Comparison of ENCODE assay signal across 8 cellular contexts in genomic region chr17:15257316-15257925, GRCh38. TPM values are rescaled to one million over a fixed set of nuclear protein-coding genes. Genes with fewer than 3 reads are reported as not detected.
DNase-seq lines count a peak whose midpoint lies in the region; ATAC-seq and TF ChIP-seq lines count a peak whose summit lies in the region.

No MANE protein-coding gene starts in this region.

- H3K4me2 ChIP-seq in mesendoderm (ENCODE audit: low read length): peak overlapping the region; percentile 10

- CTCF ChIA-PET in activated CD4-positive, alpha-beta memory T cell treated with anti-CD3 and anti-CD28 coated beads for 36 hours (lab: Charles Lee): interaction anchor here (0.6 to 4.7 kb wide), 19 partner anchors 8 to 429 kb away, joined by 3 to 84 read pairs (median 3); no protein-coding TSS in a partner anchor

- ATAC-seq in HG02981 (IDR thresholded peaks at IDR 0.05; ENCODE audit: unreplicated experiment): peak; percentile 71

- no peak overlapping the region for H3K4me3 Mint-ChIP-seq in activated CD4-positive, alpha-beta memory T cell treated with anti-CD3 and anti-CD28 coated beads for 36 hours

- no peaks in the 10 kb centered on the region for H3K79me2 ChIP-seq in mesendoderm (ENCODE audit: control insufficient read depth, insufficient read depth, low read length)

- H3K9me3 ChIP-seq in effector memory CD4-positive, alpha-beta T cell (ENCODE audit: control insufficient read depth, low read length): no peaks in the 10 kb centered on the region

- H3K56ac ChIP-seq in mesendoderm (ENCODE audit: low read length): peak overlapping the region; percentile 28

- no peaks in the 10 kb centered on the region for H3K79me1 ChIP-seq in mesendoderm (ENCODE audit: low read length)

- H3K27ac ChIP-seq in 22Rv1 (no peak overlapping the region), mesendoderm (ENCODE audit: low read depth, low read length) (peak overlapping the region; percentile 15)
- no peak overlapping the region for H3K27ac ChIP-seq in effector memory CD4-positive, alpha-beta T cell (ENCODE audit: insufficient read depth, low read length, poor library complexity, severe bottlenecking)

- peaks cover 17% of the 10 kb centered on the region for H3K4me1 Mint-ChIP-seq in activated CD4-positive, alpha-beta memory T cell treated with anti-CD3 and anti-CD28 coated beads for 36 hours (ENCODE audit: low read depth)

- TF ChIP-seq CTCF in 22Rv1 (IDR thresholded peaks at IDR 0.05) (peak; percentile 87), GM12874 (IDR thresholded peaks at IDR 0.05; ENCODE audit: insufficient read depth, low read depth, low read length) (peak; percentile 84)

- no peak overlapping the region for H2BK5ac ChIP-seq in mesendoderm (ENCODE audit: low read length)

- H3K36me3 Mint-ChIP-seq in activated CD4-positive, alpha-beta memory T cell treated with anti-CD3 and anti-CD28 coated beads for 36 hours: no peaks in the 10 kb centered on the region

- no peak overlapping the region for H3K23ac ChIP-seq in mesendoderm (ENCODE audit: low read length)

- H3K4ac ChIP-seq in mesendoderm (ENCODE audit: low read depth, low read length): no peak overlapping the region

- H2BK15ac ChIP-seq in mesendoderm (replicated peaks; ENCODE audit: low read depth): no peak overlapping the region

- H3K18ac ChIP-seq in mesendoderm (ENCODE audit: low read length): no peak overlapping the region

- peak overlapping the region; percentile 2 for H3K9ac ChIP-seq in mesendoderm (ENCODE audit: low read length)

- no peak overlapping the region for H3K4me3 ChIP-seq in effector memory CD4-positive, alpha-beta T cell (ENCODE audit: insufficient read depth, low read depth, low read length, poor library complexity, severe bottlenecking)
- H3K4me3 ChIP-seq in mesendoderm (ENCODE audit: low read length): no peak overlapping the region

- no peaks in the 10 kb centered on the region for H3K4me1 ChIP-seq in effector memory CD4-positive, alpha-beta T cell (ENCODE audit: control insufficient read depth, insufficient read depth, low read length, poor library complexity, severe bottlenecking)
- H3K4me1 ChIP-seq in mesendoderm (ENCODE audit: control insufficient read depth, low read depth, low read length): peaks cover 2% of the 10 kb centered on the region

- POLR2A ChIA-PET in activated CD4-positive, alpha-beta memory T cell treated with anti-CD3 and anti-CD28 coated beads for 36 hours (lab: Charles Lee): no interaction called here

- H4K8ac ChIP-seq in mesendoderm (ENCODE audit: low read depth, low read length): no peak overlapping the region

- peaks cover 17% of the 10 kb centered on the region for H3K27me3 ChIP-seq in effector memory CD4-positive, alpha-beta T cell (replicated peaks; ENCODE audit: control insufficient read depth, insufficient read depth, low read length, poor library complexity, severe bottlenecking)
- peaks cover 11% of the 10 kb centered on the region for H3K27me3 ChIP-seq in mesendoderm (ENCODE audit: insufficient read depth, low read length, poor library complexity)

- H2AK5ac ChIP-seq in mesendoderm (ENCODE audit: low read length): no peak overlapping the region

- no CpG with 5 or more reads among the region's 18 CpGs for WGBS in mesendoderm (ENCODE audit: extremely low coverage, insufficient coverage, low lambda C conversion rate)

- H2BK120ac ChIP-seq in mesendoderm (ENCODE audit: low read depth, low read length): no peak overlapping the region

- H4K5ac ChIP-seq in mesendoderm (ENCODE audit: low read length): no peak overlapping the region

- H3K36me3 ChIP-seq in effector memory CD4-positive, alpha-beta T cell (ENCODE audit: control insufficient read depth, insufficient read depth, low read length): no peaks in the 10 kb centered on the region
- H3K36me3 ChIP-seq in mesendoderm (ENCODE audit: control insufficient read depth, insufficient read depth, low read length): no peaks in the 10 kb centered on the region

- no peaks in the 10 kb centered on the region for H3K9me3 Mint-ChIP-seq in activated CD4-positive, alpha-beta memory T cell treated with anti-CD3 and anti-CD28 coated beads for 36 hours

- peak; percentile 72 for DNase-seq in NCI-H460 (ENCODE audit: extremely low read depth, low read depth)
- peak; percentile 78 for DNase-seq in activated CD4-positive, alpha-beta memory T cell treated with anti-CD3 and anti-CD28 coated beads for 36 hours
- peak; percentile 12 to 30 (median 12) for DNase-seq in effector memory CD4-positive, alpha-beta T cell
- peak; percentile 88 for DNase-seq in mesendoderm
- DNase-seq in stimulated activated CD8-positive, alpha-beta memory T cell treated with anti-CD3 and anti-CD28 coated beads, Interleukin-4, amount 100 ng/mL, for 48 hours: peak; percentile 79

- H3K27me3 Mint-ChIP-seq in activated CD4-positive, alpha-beta memory T cell treated with anti-CD3 and anti-CD28 coated beads for 36 hours: peaks cover 57% of the 10 kb centered on the region

- no peak overlapping the region for H3K27ac Mint-ChIP-seq in activated CD4-positive, alpha-beta memory T cell treated with anti-CD3 and anti-CD28 coated beads for 36 hours

- intact Hi-C loops in activated CD4-positive, alpha-beta memory T cell treated with anti-CD3 and anti-CD28 coated beads for 36 hours (cut with micrococcal nuclease): loop anchor here (1.0 kb wide), 1 partner anchor 246 kb away; no protein-coding TSS in a partner anchor

RNA-seq across cellular contexts. Expression of gene PMP22, which starts 7.7 kb away (rescaled TPM):
- 50.8 and 56.1 TPM in 2 replicates for total RNA-seq in NCI-H460 (2014; rRNA removed; shearing (Covaris generic))
- polyA plus RNA-seq in NCI-H460 (2014; cell fraction: nucleus; rRNA removed): 27.6 and 32.1 TPM in 2 replicates
- total RNA-seq in activated CD4-positive, alpha-beta memory T cell treated with anti-CD3 and anti-CD28 coated beads for 36 hours: not detected
- polyA plus RNA-seq in mesendoderm (2013, experiment 1 of 2): 3.7 TPM
- polyA plus RNA-seq in mesendoderm (2013, experiment 2 of 2): 3.4 TPM

Comparison
In these comparisons a context has a peak if more than half of its experiments do, and no peak if none do; other contexts are left out.
1. DNase-seq: peak in every context shown above with its lines; median percentile 88 in mesendoderm; 79 in stimulated activated CD8-positive, alpha-beta memory T cell treated with anti-CD3 and anti-CD28 coated beads, Interleukin-4, amount 100 ng/mL, for 48 hours; 78 in activated CD4-positive, alpha-beta memory T cell treated with anti-CD3 and anti-CD28 coated beads for 36 hours; 72 in NCI-H460; 12 in effector memory CD4-positive, alpha-beta T cell.
2. RNA of gene PMP22, which starts 7.7 kb away (total RNA-seq): 50.8 to 56.1 TPM in NCI-H460; not detected in activated CD4-positive, alpha-beta memory T cell treated with anti-CD3 and anti-CD28 coated beads for 36 hours; every median in the first group is over 10 times any median in the second.